In the genomic region with DNA sequence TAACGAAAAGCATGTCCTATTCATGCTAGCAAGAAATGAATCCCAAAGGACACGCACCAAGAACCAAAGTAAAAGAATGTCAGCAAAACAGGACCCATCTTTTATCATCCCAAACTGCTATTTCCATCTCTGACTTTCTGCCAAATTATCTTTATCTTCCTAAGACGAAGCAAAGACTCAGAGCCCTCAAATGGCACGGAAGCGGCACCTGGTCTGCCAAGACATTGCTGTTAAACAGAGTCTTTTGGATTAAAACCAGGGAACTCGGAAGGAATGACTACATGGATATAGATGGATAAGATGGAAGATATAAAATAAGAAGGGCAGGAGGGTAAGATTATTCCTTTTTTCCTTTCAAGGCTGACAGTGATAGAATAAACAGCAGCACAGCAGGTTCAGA, we compare ENCODE assay signal across 29 cellular contexts.
"Had no signal": no experiment of that assay in that cellular context is flagged by ENCODE, and none has a peak within 500 bp of the region (broad histone marks: within the 10 kb centered on the region; RNA-seq: fewer than 3 reads in every experiment).

No MANE protein-coding gene starts in this region.

- H3K4me1 Mint-ChIP-seq: activated CD4-positive, alpha-beta T cell treated with anti-CD3 and anti-CD28 coated beads, Interleukin-2, amount 10 ng/mL, durations not matched to agents 24 days and 14 days; activated CD8-positive, alpha-beta memory T cell treated with anti-CD3 and anti-CD28 coated beads, Interleukin-2, amount 10 ng/mL, durations not matched to agents 7 days and 5 days; activated naive CD8-positive, alpha-beta T cell treated with anti-CD3 and anti-CD28 coated beads, Interleukin-2, amount 50 U/mL, for 24 hours had no signal

- H3K4me2 ChIP-seq: SK-N-SH had no signal

- H3K9me3 Mint-ChIP-seq: activated CD4-positive, alpha-beta T cell treated with anti-CD3 and anti-CD28 coated beads, Interleukin-2, amount 10 ng/mL, durations not matched to agents 24 days and 14 days; activated naive CD4-positive, alpha-beta T cell treated with anti-CD3 and anti-CD28 coated beads, Interleukin-2, amount 50 U/mL, for 72 hours; activated naive CD8-positive, alpha-beta T cell treated with anti-CD3 and anti-CD28 coated beads, Interleukin-2, amount 50 U/mL, for 24 hours; activated T-cell treated with anti-CD3 and anti-CD28 coated beads, Interleukin-2, amount 50 U/mL, for 24 hours; activated T-helper 1 cell treated with anti-CD3 and anti-CD28 coated beads, Interleukin-12 subunit alpha, Interleukin-12 subunit beta, Interleukin-2, Interleukin-4 antibody, amounts not matched to agents 30 ng/mL and 10 ng/mL and 1 ng/mL, durations not matched to agents 14 hours and 24 hours and 36 hours; brain had no signal

- H3K4me3 Mint-ChIP-seq: activated CD4-positive, alpha-beta T cell treated with anti-CD3 and anti-CD28 coated beads, Interleukin-2, amount 10 ng/mL, durations not matched to agents 24 days and 14 days; activated CD8-positive, alpha-beta memory T cell treated with anti-CD3 and anti-CD28 coated beads, Interleukin-2, amount 10 ng/mL, durations not matched to agents 7 days and 5 days; activated naive CD8-positive, alpha-beta T cell treated with anti-CD3 and anti-CD28 coated beads, Interleukin-2, amount 50 U/mL, for 24 hours; activated T-cell treated with anti-CD3 and anti-CD28 coated beads, Interleukin-2, amount 50 U/mL, for 24 hours; activated T-helper 1 cell treated with anti-CD3 and anti-CD28 coated beads, Interleukin-12 subunit alpha, Interleukin-12 subunit beta, Interleukin-2, Interleukin-4 antibody, amounts not matched to agents 30 ng/mL and 10 ng/mL and 1 ng/mL, durations not matched to agents 14 hours and 24 hours and 36 hours had no signal

- H3K27ac Mint-ChIP-seq: activated CD4-positive, alpha-beta T cell treated with anti-CD3 and anti-CD28 coated beads, Interleukin-2, amount 10 ng/mL, durations not matched to agents 24 days and 14 days; activated CD8-positive, alpha-beta memory T cell treated with anti-CD3 and anti-CD28 coated beads, Interleukin-2, amount 10 ng/mL, durations not matched to agents 7 days and 5 days; activated naive CD4-positive, alpha-beta T cell treated with anti-CD3 and anti-CD28 coated beads, Interleukin-2, amount 50 U/mL, for 72 hours; activated naive CD8-positive, alpha-beta T cell treated with anti-CD3 and anti-CD28 coated beads, Interleukin-2, amount 50 U/mL, for 24 hours; activated T-cell treated with anti-CD3 and anti-CD28 coated beads, Interleukin-2, amount 50 U/mL, for 24 hours; activated T-helper 1 cell treated with anti-CD3 and anti-CD28 coated beads, Interleukin-12 subunit alpha, Interleukin-12 subunit beta, Interleukin-2, Interleukin-4 antibody, amounts not matched to agents 30 ng/mL and 10 ng/mL and 1 ng/mL, durations not matched to agents 14 hours and 24 hours and 36 hours had no signal

- H3K27me3 ChIP-seq: SJCRH30 had no signal

- ATAC-seq: activated CD8-positive, alpha-beta memory T cell treated with anti-CD3 and anti-CD28 coated beads, Interleukin-2, amount 10 ng/mL, durations not matched to agents 7 days and 5 days; activated naive CD4-positive, alpha-beta T cell treated with anti-CD3 and anti-CD28 coated beads, Interleukin-2, amount 50 U/mL, for 72 hours; activated naive CD8-positive, alpha-beta T cell treated with anti-CD3 and anti-CD28 coated beads, Interleukin-2, amount 50 U/mL, for 24 hours; Panc1 had no signal

- H3K9me2 ChIP-seq: SK-N-SH had no signal

- DNase-seq: activated CD4-positive, alpha-beta T cell treated with anti-CD3 and anti-CD28 coated beads, Interleukin-2, amount 50 U/mL, for 48 hours; activated CD4-positive, CD25-positive, alpha-beta regulatory T cell treated with anti-CD3 and anti-CD28 coated beads, Interleukin-2, amount 50 U/mL, for 72 hours; activated CD8-positive, alpha-beta memory T cell treated with anti-CD3 and anti-CD28 coated beads, Interleukin-2, amount 10 ng/mL, durations not matched to agents 7 days and 5 days; activated effector memory CD4-positive, alpha-beta T cell treated with anti-CD3 and anti-CD28 coated beads, Interleukin-2, amount 50 U/mL, for 16 hours; activated naive CD4-positive, alpha-beta T cell treated with Interleukin-2 at 50 U/mL for 16 hours; activated naive CD8-positive, alpha-beta T cell treated with anti-CD3 and anti-CD28 coated beads, Interleukin-2, amount 50 U/mL, for 24 hours; activated T-cell treated with anti-CD3 and anti-CD28 coated beads, Interleukin-2, amount 50 U/mL, for 24 hours; amniotic stem cell; IMR-90; Kasumi-1; KBM-7; NCI-H1048; NCI-H1417; NCI-H1930; NCI-H2171; NCI-H226; NCI-H526; NCI-H82; OCI-M1; Right ventricle myocardium superior; RPMI8226; SJCRH30; SK-N-SH; T-helper 1 cell had no signal

- H3K27ac ChIP-seq: SJCRH30 had no signal

- H3K36me3 Mint-ChIP-seq: activated CD8-positive, alpha-beta memory T cell treated with anti-CD3 and anti-CD28 coated beads, Interleukin-2, amount 10 ng/mL, durations not matched to agents 7 days and 5 days; activated naive CD4-positive, alpha-beta T cell treated with anti-CD3 and anti-CD28 coated beads, Interleukin-2, amount 50 U/mL, for 72 hours had no signal

- H3K9me3 ChIP-seq: SJCRH30, SK-N-SH had no signal

- H3K9ac ChIP-seq: SK-N-SH had no signal

- H3K27me3 Mint-ChIP-seq: activated naive CD8-positive, alpha-beta T cell treated with anti-CD3 and anti-CD28 coated beads, Interleukin-2, amount 50 U/mL, for 24 hours; brain had no signal

- H3K4me3 ChIP-seq: SJCRH30 had no signal
